Comparison of ENCODE assay signal across 1 cellular context in genomic region chr11:44726278-44727113, GRCh38.
TF ChIP-seq lines count a peak whose summit lies in the region.

Gene TSPAN18, plus strand, starts transcription at chr11:44726962. Its CDS starts 179,455 bp downstream, at chr11:44906417.

TF ChIP-seq in SK-N-SH treated with all-trans-retinoic acid at 6 μM for 48 hours, 23 proteins besides CTCF, POLR2A, EP300 and RAD21 (continued from another document):
- TF ChIP-seq CSRNP3 (CRISPR knock-in tag; IDR thresholded peaks at IDR 0.05), result no peak
- no peak for TF ChIP-seq SNAI2 (CRISPR knock-in tag; IDR thresholded peaks at IDR 0.05)
- TF ChIP-seq GLIS3 (CRISPR knock-in tag; IDR thresholded peaks at IDR 0.05), result no peak
- no peak for TF ChIP-seq ZNF70 (CRISPR knock-in tag; IDR thresholded peaks at IDR 0.05)
